In genomic region chr6:33296797-33297405, GRCh38 we compare ENCODE assay signal across 8 cellular contexts. TPM values are rescaled to one million over a fixed set of nuclear protein-coding genes. Genes with fewer than 3 reads are reported as not detected.
DNase-seq lines count a peak whose midpoint lies in the region; ATAC-seq and TF ChIP-seq lines count a peak whose summit lies in the region.

No MANE protein-coding gene starts in this region.

- intact Hi-C loops in ascending aorta (cut with DNase I) = loop anchor here (5.0 kb wide), 1 partner anchor 130 kb away; no protein-coding TSS in a partner anchor

- H3K9ac ChIP-seq in SK-N-SH = peak overlapping the region; percentile 94

- peaks cover 31% of the 10 kb centered on the region for H3K79me2 ChIP-seq in SK-N-SH (ENCODE audit: insufficient read depth)

- POLR2A ChIA-PET in SK-N-SH (lab: Yijun Ruan, JAX) = interaction anchor here (1.6 to 3.3 kb wide), 2 partner anchors 20 to 25 kb away, joined by 4 to 26 read pairs; partner anchors contain the start of genes B3GALT4, RPS18 and VPS52

- H3K27ac ChIP-seq in SK-N-SH (ENCODE audit: low read depth in 2 of 2, low read length in 1 of 2) = peak overlapping the region; percentile 12 to 99; a peak in 2 of 4 replicates
- peak overlapping the region; percentile 97 to 98 for H3K27ac ChIP-seq in ascending aorta
- peak overlapping the region; percentile 95 for H3K27ac ChIP-seq in layer of hippocampus (ENCODE audit: low read depth, low read length)
- peak overlapping the region; percentile 98 for H3K27ac ChIP-seq in substantia nigra (ENCODE audit: low read depth, low read length, poor library complexity, severe bottlenecking)

- no peak for TF ChIP-seq CTCF in SK-N-SH (IDR thresholded peaks at IDR 0.05)
- no peak for TF ChIP-seq CTCF in ascending aorta (IDR thresholded peaks at IDR 0.05)

- no peak for DNase-seq in SK-N-SH
- no peak for DNase-seq in ascending aorta (ENCODE audit: low spot score in 2 of 2)
- no peak for DNase-seq in substantia nigra (lab: John Stamatoyannopoulos, UW)
- no peak for DNase-seq in LoVo (ENCODE audit: low spot score)
- DNase-seq in RPMI8226 = no peak

- H2AFZ ChIP-seq in SK-N-SH (ENCODE audit: low read depth) = no peak overlapping the region

- peaks cover 16 to 37% of the 10 kb centered on the region in 2 experiments for H3K36me3 ChIP-seq in SK-N-SH (replicated peaks in 1 of 2; ENCODE audit: control insufficient read depth in 1 of 2, insufficient read depth in 2 of 2, low read length in 1 of 2)
- peaks cover 34 to 47% of the 10 kb centered on the region in 2 donors for H3K36me3 ChIP-seq in ascending aorta

- TF ChIP-seq RAD21 in SK-N-SH (IDR thresholded peaks at IDR 0.05; ENCODE audit: low read length) = no peak

- no peaks in the 10 kb centered on the region for H3K9me2 ChIP-seq in SK-N-SH

- no peak for ATAC-seq in SK-N-SH treated with all-trans-retinoic acid at 6 μM for 48 hours
- no peak for ATAC-seq in HG02973 (IDR thresholded peaks at IDR 0.05; ENCODE audit: unreplicated experiment)

- H3K27me3 ChIP-seq in SK-N-SH (ENCODE audit: insufficient read depth) (no peaks in the 10 kb centered on the region), ascending aorta (no peaks in the 10 kb centered on the region), layer of hippocampus (ENCODE audit: control insufficient read depth, insufficient read depth, low read length) (no peaks in the 10 kb centered on the region)

- peaks cover 25% of the 10 kb centered on the region for H3F3A ChIP-seq in SK-N-SH (replicated peaks; ENCODE audit: insufficient read depth)

- TF ChIP-seq EP300 in SK-N-SH (IDR thresholded peaks at IDR 0.05; ENCODE audit: borderline replicate concordance in 1 of 2, low read depth in 1 of 2, low read length in 1 of 2) = no peak

- H4K20me1 ChIP-seq in SK-N-SH (ENCODE audit: insufficient read depth) = peaks cover 11% of the 10 kb centered on the region; the same call in 1 of the 2 replicates

- CTCF ChIA-PET in SK-N-SH (lab: Yijun Ruan, JAX) = interaction anchor here (0.9 to 3.9 kb wide), 6 partner anchors 15 to 129 kb away, joined by 3 to 19 read pairs (median 4); partner anchors contain the start of gene B3GALT4

- 91% methylated on average over 10 of the region's 12 CpGs for WGBS in SK-N-SH (ENCODE audit: low lambda C conversion rate)

- H3K4me3 ChIP-seq in SK-N-SH (ENCODE audit: low read depth in 2 of 2, low read length in 1 of 2) (peak overlapping the region; percentile 84 to 89; a peak in 3 of 4 replicates), ascending aorta (peak overlapping the region; percentile 96 to 97)

- H3K9me3 ChIP-seq in SK-N-SH (no peaks in the 10 kb centered on the region), ascending aorta (no peaks in the 10 kb centered on the region)

- peak overlapping the region; percentile 94 for H3K4me2 ChIP-seq in SK-N-SH

- H3K4me1 ChIP-seq in SK-N-SH (ENCODE audit: control insufficient read depth in 1 of 2, insufficient read depth in 2 of 2, low read depth in 1 of 2, low read length in 1 of 2) = peaks cover 4 to 13% of the 10 kb centered on the region in 2 experiments; a peak in 1 of 4 replicates
- H3K4me1 ChIP-seq in ascending aorta = peaks cover 7 to 18% of the 10 kb centered on the region in 2 donors

TF ChIP-seq in SK-N-SH, 30 proteins besides CTCF, POLR2A, EP300 and RAD21 (continues in another document):
- TF ChIP-seq ELF1 (IDR thresholded peaks at IDR 0.05) (no peak), NFIC (IDR thresholded peaks at IDR 0.05; ENCODE audit: borderline replicate concordance) (no peak), EZH2phosphoT487 (IDR thresholded peaks at IDR 0.05; ENCODE audit: borderline replicate concordance, low read depth) (no peak), RFX5 (IDR thresholded peaks at IDR 0.05; ENCODE audit: low read length) (no peak), ZBTB33 (IDR thresholded peaks at IDR 0.05; ENCODE audit: borderline replicate concordance, low read depth) (no peak), PBX3 (IDR thresholded peaks at IDR 0.05) (no peak), TAF1 (IDR thresholded peaks at IDR 0.05; ENCODE audit: borderline replicate concordance, low read depth, low read length) (no peak), MXI1 (IDR thresholded peaks at IDR 0.05; ENCODE audit: low read depth, low read length) (no peak), GABPA (IDR thresholded peaks at IDR 0.05; ENCODE audit: low read depth) (no peak), FOXJ3 (CRISPR knock-in tag; IDR thresholded peaks at IDR 0.05) (no peak)

TF ChIP-seq in SK-N-SH treated with all-trans-retinoic acid at 6 μM for 48 hours, 23 proteins besides CTCF, POLR2A, EP300 and RAD21:
- no peak for TF ChIP-seq PPARA (CRISPR knock-in tag; IDR thresholded peaks at IDR 0.05; ENCODE audit: borderline replicate concordance)
- TF ChIP-seq TOX (CRISPR knock-in tag; IDR thresholded peaks at IDR 0.05; ENCODE audit: borderline replicate concordance) = no peak
- no peak for TF ChIP-seq ISL1 (CRISPR knock-in tag; IDR thresholded peaks at IDR 0.05)

RNA-seq across cellular contexts. Expression of gene RGL2, which starts 1.8 kb away (rescaled TPM):
- 59.4 and 71.2 TPM in 2 replicates for polyA plus RNA-seq in SK-N-SH (2012; rRNA removed)
- 19.9 and 29.3 TPM in 2 replicates for polyA plus RNA-seq in SK-N-SH (2012; cell fraction: cytosol; rRNA removed)
- 331 and 334 TPM in 2 replicates for polyA plus RNA-seq in SK-N-SH (2012; cell fraction: nucleus; rRNA removed)
- 63.9 TPM for total RNA-seq in ascending aorta

RNA-seq across cellular contexts. Expression of gene PFDN6, which starts 7.5 kb away (rescaled TPM):
- 182 and 213 TPM in 2 replicates for polyA plus RNA-seq in SK-N-SH (2012; rRNA removed)
- 233 and 285 TPM in 2 replicates for polyA plus RNA-seq in SK-N-SH (2012; cell fraction: cytosol; rRNA removed)
- polyA plus RNA-seq in SK-N-SH (2012; cell fraction: nucleus; rRNA removed) = 113 and 143 TPM in 2 replicates
- 11.3 TPM for total RNA-seq in ascending aorta

RNA-seq across cellular contexts. Expression of gene WDR46, which starts 7.9 kb away (rescaled TPM):
- 153 and 172 TPM in 2 replicates for polyA plus RNA-seq in SK-N-SH (2012; rRNA removed)
- polyA plus RNA-seq in SK-N-SH (2012; cell fraction: cytosol; rRNA removed) = 76.0 and 91.7 TPM in 2 replicates
- polyA plus RNA-seq in SK-N-SH (2012; cell fraction: nucleus; rRNA removed) = 421 and 466 TPM in 2 replicates
- 70.6 TPM for total RNA-seq in ascending aorta

RNA-seq across cellular contexts. Expression of gene TAPBP, which starts 17.0 kb away (rescaled TPM):
- 27.9 and 44.5 TPM in 2 replicates for polyA plus RNA-seq in SK-N-SH (2012; rRNA removed)
- polyA plus RNA-seq in SK-N-SH (2012; cell fraction: cytosol; rRNA removed) = 24.4 and 34.4 TPM in 2 replicates
- polyA plus RNA-seq in SK-N-SH (2012; cell fraction: nucleus; rRNA removed) = 84.8 and 160 TPM in 2 replicates
- 185 TPM for total RNA-seq in ascending aorta

RNA-seq across cellular contexts. Expression of gene B3GALT4, which starts 20.0 kb away (rescaled TPM):
- polyA plus RNA-seq in SK-N-SH (2012; rRNA removed) = 0.55 and 0.56 TPM in 2 replicates
- polyA plus RNA-seq in SK-N-SH (2012; cell fraction: cytosol; rRNA removed) = 0.27 and 0.42 TPM in 2 replicates
- polyA plus RNA-seq in SK-N-SH (2012; cell fraction: nucleus; rRNA removed) = 0.38 TPM in 2 replicates
- total RNA-seq in ascending aorta = 15.9 TPM
